1 cellular context compared by ENCODE assay signal in genomic region chr11:117794772-117795629, GRCh38.
A peak's percentile ranks its signal among the peaks of the same experiment; 100 is the strongest.
TF ChIP-seq lines count a peak whose summit lies in the region.

No MANE protein-coding gene starts in this region.

TF ChIP-seq in GM23338, 12 proteins besides CTCF, POLR2A, EP300 and RAD21:
- TF ChIP-seq ZNF462 (CRISPR knock-in tag; IDR thresholded peaks at IDR 0.05) (no peak), EZH2 (IDR thresholded peaks at IDR 0.05; ENCODE audit: low read depth, unreplicated experiment) (peak; percentile 46), STAT1 (IDR thresholded peaks at IDR 0.05; ENCODE audit: unreplicated experiment) (no peak)
